ENCODE assay signal across 8 cellular contexts in genomic region chr4:2008671-2008920, GRCh38. TPM values are rescaled to one million over a fixed set of nuclear protein-coding genes. Genes with fewer than 3 reads are reported as not detected.
DNase-seq lines count a peak whose midpoint lies in the region; ATAC-seq and TF ChIP-seq lines count a peak whose summit lies in the region.

No MANE protein-coding gene starts in this region.

- H3K36me3 Mint-ChIP-seq in endothelial cell (ENCODE audit: low read depth, unreplicated experiment) = peaks cover 12% of the 10 kb centered on the region

- no peaks in the 10 kb centered on the region for H4K20me1 ChIP-seq in OCI-LY1 (ENCODE audit: insufficient read depth, low read length)
- no peaks in the 10 kb centered on the region for H4K20me1 ChIP-seq in neural cell (ENCODE audit: insufficient read depth)

- H3K27me3 ChIP-seq in OCI-LY1 (ENCODE audit: insufficient read depth, low read length) (no peaks in the 10 kb centered on the region), neural cell (ENCODE audit: insufficient read depth, low read depth, low read length) (no peaks in the 10 kb centered on the region)

- H3K36me3 ChIP-seq in OCI-LY1 (ENCODE audit: insufficient read depth, low read length) = peaks cover 19% of the 10 kb centered on the region
- H3K36me3 ChIP-seq in neural cell (ENCODE audit: insufficient read depth, low read length) = no peaks in the 10 kb centered on the region

- H3K79me2 ChIP-seq in OCI-LY1 (ENCODE audit: insufficient read depth, low read length) = peaks cover 32% of the 10 kb centered on the region
- peaks cover 41% of the 10 kb centered on the region for H3K79me2 ChIP-seq in neural cell (replicated peaks; ENCODE audit: insufficient read depth, low read length)

- H3K4me1 Mint-ChIP-seq in endothelial cell (ENCODE audit: unreplicated experiment) = peaks cover 13% of the 10 kb centered on the region

- H3K9me3 Mint-ChIP-seq in endothelial cell (ENCODE audit: unreplicated experiment) = no peaks in the 10 kb centered on the region

- no peak for TF ChIP-seq RAD21 in neural cell (conservative IDR thresholded peaks at IDR 0.05)

- H3K9ac ChIP-seq in OCI-LY1 (ENCODE audit: low read length) = peak overlapping the region; percentile 77
- peak overlapping the region; percentile 94 for H3K9ac ChIP-seq in neural cell (ENCODE audit: low read length)

- ATAC-seq in HG03135 (IDR thresholded peaks at IDR 0.05; ENCODE audit: unreplicated experiment) = no peak
- ATAC-seq in GM19467 (IDR thresholded peaks at IDR 0.05; ENCODE audit: unreplicated experiment) = no peak

- H3F3A ChIP-seq in OCI-LY1 (ENCODE audit: insufficient read depth, low read length) (no peaks in the 10 kb centered on the region), neural cell (ENCODE audit: insufficient read depth, low read length, poor library complexity, severe bottlenecking) (peaks cover 6% of the 10 kb centered on the region)

- no peak overlapping the region for H2AFZ ChIP-seq in OCI-LY1 (ENCODE audit: low read length)
- H2AFZ ChIP-seq in neural cell (ENCODE audit: low read depth, low read length) = peak overlapping the region; percentile 75

- peaks cover 6% of the 10 kb centered on the region for H3K27me3 Mint-ChIP-seq in endothelial cell (ENCODE audit: unreplicated experiment)

- H3K9me2 ChIP-seq in OCI-LY1 (ENCODE audit: low read depth, low read length) (no peaks in the 10 kb centered on the region), neural cell (ENCODE audit: insufficient read depth, low read length) (no peaks in the 10 kb centered on the region)

- H3K4me3 Mint-ChIP-seq in endothelial cell (ENCODE audit: unreplicated experiment) = peak overlapping the region; percentile 97

- DNase-seq in endothelial cell (ENCODE audit: low spot score) (no peak), medulla oblongata (ENCODE audit: extremely low spot score) (no peak), NOMO-1 (lab: John Stamatoyannopoulos, UW; ENCODE audit: unreplicated experiment in 2 of 2) (no peak)

- H3K27ac ChIP-seq in C4-2B = peak overlapping the region; percentile 97
- H3K27ac ChIP-seq in OCI-LY1 (ENCODE audit: low read depth, low read length, poor library complexity, severe bottlenecking) = no peak overlapping the region
- H3K27ac ChIP-seq in neural cell (ENCODE audit: low read length) = peak overlapping the region; percentile 96

- H3K27ac Mint-ChIP-seq in endothelial cell (ENCODE audit: unreplicated experiment) = peak overlapping the region; percentile 30

- H3K4me3 ChIP-seq in OCI-LY1 (ENCODE audit: low read depth, low read length, poor library complexity, severe bottlenecking) (peak overlapping the region; percentile 81), neural cell (ENCODE audit: low read length) (peak overlapping the region; percentile 96)

- H3K4me1 ChIP-seq in OCI-LY1 (ENCODE audit: insufficient read depth, low read length, severe bottlenecking) = peaks cover 17% of the 10 kb centered on the region

- H3K4me2 ChIP-seq in OCI-LY1 (ENCODE audit: low read length) (peak overlapping the region; percentile 80), neural cell (ENCODE audit: low read length) (no peak overlapping the region)

- no peaks in the 10 kb centered on the region for H3K9me3 ChIP-seq in OCI-LY1 (ENCODE audit: low read length)
- no peaks in the 10 kb centered on the region for H3K9me3 ChIP-seq in neural cell (ENCODE audit: low read length)

- TF ChIP-seq CTCF in C4-2B (conservative IDR thresholded peaks at IDR 0.05) = no peak
- TF ChIP-seq CTCF in OCI-LY1 (IDR thresholded peaks at IDR 0.05; ENCODE audit: low read length) = no peak
- no peak for TF ChIP-seq CTCF in endothelial cell (IDR thresholded peaks at IDR 0.05; ENCODE audit: unreplicated experiment)
- no peak for TF ChIP-seq CTCF in neural cell (IDR thresholded peaks at IDR 0.05; ENCODE audit: poor library complexity, severe bottlenecking)

- TF ChIP-seq EP300 in neural cell (conservative IDR thresholded peaks at IDR 0.05; ENCODE audit: poor library complexity, severe bottlenecking) = no peak

TF ChIP-seq in neural cell, 6 proteins besides CTCF, POLR2A, EP300 and RAD21:
- TF ChIP-seq POLR2AphosphoS5 (IDR thresholded peaks at IDR 0.05) = no peak
- no peak for TF ChIP-seq TAF1 (IDR thresholded peaks at IDR 0.05; ENCODE audit: low read depth)
- no peak for TF ChIP-seq REST (IDR thresholded peaks at IDR 0.05; ENCODE audit: borderline replicate concordance)
- TF ChIP-seq MXI1 (conservative IDR thresholded peaks at IDR 0.05; ENCODE audit: poor library complexity, severe bottlenecking) = no peak
- no peak for TF ChIP-seq EZH2 (IDR thresholded peaks at IDR 0.05; ENCODE audit: borderline replicate concordance, insufficient read depth, low read length, poor library complexity, severe bottlenecking)
- no peak for TF ChIP-seq SMC3 (conservative IDR thresholded peaks at IDR 0.05; ENCODE audit: poor library complexity)
TF ChIP-seq in neural cell: peak in this region for 0.

RNA-seq across cellular contexts. Expression of gene NELFA, which starts 0.2 kb away (rescaled TPM):
- total RNA-seq in endothelial cell (ENCODE audit: unreplicated experiment) = 30.2 TPM
- polyA plus RNA-seq in neural cell = 40.5 and 56.7 TPM in 2 replicates
- 48.6 and 57.2 TPM in 2 replicates for polyA minus RNA-seq in neural cell

RNA-seq across cellular contexts. Expression of gene NAT8L, which starts 50.5 kb away (rescaled TPM):
- 0.36 TPM for total RNA-seq in endothelial cell (ENCODE audit: unreplicated experiment)
- polyA plus RNA-seq in neural cell = 12.6 and 15.4 TPM in 2 replicates
- polyA minus RNA-seq in neural cell = 19.0 and 20.5 TPM in 2 replicates
